Comparison of ENCODE assay signal across 26 cellular contexts in genomic region chr17:9445424-9445823, GRCh38.
"Had no signal": no experiment of that assay in that cellular context is flagged by ENCODE, and none has a peak within 500 bp of the region (broad histone marks: within the 10 kb centered on the region; RNA-seq: fewer than 3 reads in every experiment).

No MANE protein-coding gene starts in this region.

- H3K4me1 ChIP-seq: colonic mucosa, esophagus squamous epithelium had no signal

- H3K27me3 ChIP-seq: colonic mucosa, dorsolateral prefrontal cortex, esophagus muscularis mucosa, esophagus squamous epithelium, foreskin keratinocyte, gastrocnemius medialis, gastroesophageal sphincter, heart left ventricle, heart right ventricle had no signal

- H3K36me3 ChIP-seq: colonic mucosa, esophagus muscularis mucosa, gastrocnemius medialis, gastroesophageal sphincter had no signal

- H3K27me3 Mint-ChIP-seq: dendritic cell treated with granulocyte-macrophage colony-stimulating factor and Interleukin-4, amounts not matched to agents 40 ng/mL and 50 ng/mL, for 4 days; effector memory CD8-positive, alpha-beta T cell had no signal

- H3K9me3 ChIP-seq: colonic mucosa, esophagus muscularis mucosa, esophagus squamous epithelium, gastrocnemius medialis, gastroesophageal sphincter, heart left ventricle, heart right ventricle had no signal

- FAIRE-seq: colon, endometrium, endothelial cell of umbilical vein, frontal cortex had no signal

- DNase-seq: colonic mucosa; cortex of kidney; dorsolateral prefrontal cortex; effector CD4-positive, alpha-beta T cell; effector CD8-positive, alpha-beta T cell; effector memory CD4-positive, alpha-beta T cell; effector memory CD8-positive, alpha-beta T cell; erythroblast; esophagus squamous epithelium; foreskin fibroblast; foreskin keratinocyte; foreskin melanocyte; gastrocnemius medialis; glutamatergic neuron; heart left ventricle; heart right ventricle had no signal

- H3K4me3 ChIP-seq: colonic mucosa, coronary artery, dorsolateral prefrontal cortex, esophagus muscularis mucosa, esophagus squamous epithelium, gastrocnemius medialis, gastroesophageal sphincter, heart left ventricle, heart right ventricle had no signal

- H3K4me3 Mint-ChIP-seq: dendritic cell treated with granulocyte-macrophage colony-stimulating factor and Interleukin-4, amounts not matched to agents 40 ng/mL and 50 ng/mL, for 4 days; effector memory CD8-positive, alpha-beta T cell had no signal

- H3K9me3 Mint-ChIP-seq: dendritic cell treated with granulocyte-macrophage colony-stimulating factor and Interleukin-4, amounts not matched to agents 40 ng/mL and 50 ng/mL, for 4 days; effector memory CD8-positive, alpha-beta T cell had no signal

- ATAC-seq: effector memory CD8-positive, alpha-beta T cell; esophagus mucosa; foreskin keratinocyte; gastrocnemius medialis; gastroesophageal sphincter; heart left ventricle; heart right ventricle had no signal

- H3K27ac Mint-ChIP-seq: dendritic cell treated with granulocyte-macrophage colony-stimulating factor and Interleukin-4, amounts not matched to agents 40 ng/mL and 50 ng/mL, for 4 days had no signal

- H3K27ac ChIP-seq: colonic mucosa, coronary artery, dorsolateral prefrontal cortex, epithelial cell of prostate, esophagus muscularis mucosa, esophagus squamous epithelium, foreskin keratinocyte, gastrocnemius medialis, gastroesophageal sphincter, heart left ventricle, heart right ventricle had no signal
